8 cellular contexts compared by ENCODE assay signal in genomic region chr16:25014500-25015147, GRCh38. TPM values are rescaled to one million over a fixed set of nuclear protein-coding genes. Genes with fewer than 3 reads are reported as not detected.
DNase-seq lines count a peak whose midpoint lies in the region; ATAC-seq, FAIRE-seq and TF ChIP-seq lines count a peak whose summit lies in the region.

No MANE protein-coding gene starts in this region.

- H3K9me2 ChIP-seq in Karpas-422 (replicated peaks; ENCODE audit: insufficient read depth, low read length) = no peaks in the 10 kb centered on the region

- DNase-seq in DMS53 treated with DMSO at 0.1 percent for 48 hours (lab: John Stamatoyannopoulos, UW; ENCODE audit: unreplicated experiment) (peak; percentile 3), Karpas-422 (peak; percentile 68), T-helper 9 cell (peak; percentile 8), smooth muscle cell (lab: John Stamatoyannopoulos, UW; ENCODE audit: unreplicated experiment) (peak; percentile 16), HTR-8/SVneo (ENCODE audit: insufficient read length, low spot score) (no peak)

- H3K4me2 ChIP-seq in Karpas-422 (ENCODE audit: low read depth, low read length, poor library complexity, severe bottlenecking) (peak overlapping the region; percentile 74), smooth muscle cell (peak overlapping the region; percentile 91)

- H2AFZ ChIP-seq in Karpas-422 (ENCODE audit: low read length) (no peak overlapping the region), smooth muscle cell (ENCODE audit: low read depth) (peak overlapping the region; percentile 93)

- H3K27ac ChIP-seq in Karpas-422 (ENCODE audit: low read length) (peak overlapping the region; percentile 88), cingulate gyrus (ENCODE audit: low read depth, low read length) (peak overlapping the region; percentile 97), layer of hippocampus (ENCODE audit: low read depth, low read length) (peak overlapping the region; percentile 80), smooth muscle cell (ENCODE audit: low read depth) (peak overlapping the region; percentile 92)

- H3K27me3 ChIP-seq in Karpas-422 (ENCODE audit: low read length) = no peaks in the 10 kb centered on the region; the same call in 1 of the 2 replicates
- H3K27me3 ChIP-seq in layer of hippocampus (ENCODE audit: control insufficient read depth, insufficient read depth, low read length) = no peaks in the 10 kb centered on the region
- no peaks in the 10 kb centered on the region for H3K27me3 ChIP-seq in smooth muscle cell (ENCODE audit: low read depth)

- peak; percentile 12 for ATAC-seq in GM21619 (IDR thresholded peaks at IDR 0.05; ENCODE audit: unreplicated experiment)

- H3K4me1 ChIP-seq in Karpas-422 (ENCODE audit: low read length) (peaks cover 81% of the 10 kb centered on the region), smooth muscle cell (ENCODE audit: low read depth) (peaks cover 25% of the 10 kb centered on the region)

- H3K4me3 ChIP-seq in Karpas-422 (ENCODE audit: low read length) (peak overlapping the region; percentile 89), smooth muscle cell (peak overlapping the region; percentile 100)

- H4K20me1 ChIP-seq in Karpas-422 (ENCODE audit: insufficient read depth, low read depth, low read length) = peaks cover 37% of the 10 kb centered on the region
- H4K20me1 ChIP-seq in smooth muscle cell (ENCODE audit: low read depth) = peaks cover 50% of the 10 kb centered on the region

- H3K9ac ChIP-seq in Karpas-422 (ENCODE audit: low read length) (peak overlapping the region; percentile 82), smooth muscle cell (ENCODE audit: low read depth) (peak overlapping the region; percentile 91)

- TF ChIP-seq CTCF in smooth muscle cell (IDR thresholded peaks at IDR 0.05; ENCODE audit: borderline replicate concordance, insufficient read depth, poor library complexity, severe bottlenecking) = no peak

- whole genome bisulfite sequencing in smooth muscle cell (ENCODE audit: low lambda C conversion rate) = under 1% methylated on average over 44 of the region's 51 CpGs

- no peak for FAIRE-seq in HTR-8/SVneo (lab: Jason Lieb, UNC)

- peaks cover 8% of the 10 kb centered on the region for H3F3A ChIP-seq in smooth muscle cell (ENCODE audit: low read depth)

- peaks cover 26% of the 10 kb centered on the region for H3K36me3 ChIP-seq in Karpas-422 (ENCODE audit: insufficient read depth, low read length)
- no peaks in the 10 kb centered on the region for H3K36me3 ChIP-seq in smooth muscle cell (ENCODE audit: low read depth)

- H3K9me3 ChIP-seq in Karpas-422 (ENCODE audit: low read length) (no peaks in the 10 kb centered on the region), smooth muscle cell (replicated peaks; ENCODE audit: low read depth) (no peaks in the 10 kb centered on the region)

- H3K79me2 ChIP-seq in Karpas-422 (ENCODE audit: low read length) = peaks cover 34% of the 10 kb centered on the region
- peaks cover 60% of the 10 kb centered on the region for H3K79me2 ChIP-seq in smooth muscle cell (ENCODE audit: low read depth)

RNA-seq across cellular contexts. Expression of gene ARHGAP17, which starts 0.5 kb away (rescaled TPM):
- total RNA-seq in Karpas-422 (2014; rRNA removed; shearing (Covaris generic); ENCODE audit: low replicate concordance) = 34.2 and 35.2 TPM in 2 replicates
- total RNA-seq in smooth muscle cell = 24.1 and 34.6 TPM in 2 replicates
- 38.3 and 40.5 TPM in 2 replicates for polyA plus RNA-seq in smooth muscle cell
